19 cellular contexts compared by ENCODE assay signal in the genomic region with DNA sequence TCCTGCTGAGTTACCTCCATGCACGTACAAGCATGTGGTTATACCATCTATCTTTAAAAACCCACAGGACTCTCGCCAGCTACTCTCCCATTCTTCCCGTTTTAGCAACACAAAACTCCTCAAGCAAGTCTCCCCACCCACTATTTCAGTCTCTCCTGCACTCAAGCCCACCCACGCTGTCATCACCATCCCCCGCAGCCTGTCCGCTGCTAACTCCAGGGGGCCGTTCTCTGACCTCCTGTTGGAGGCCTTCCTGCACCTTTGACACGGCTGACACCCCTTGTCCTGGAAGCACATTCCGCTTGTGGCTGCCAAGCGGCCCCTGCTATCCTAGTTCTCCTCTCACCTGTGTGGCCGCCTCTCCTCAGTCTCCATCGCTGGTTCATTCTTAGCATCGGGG. TPM values are rescaled to one million over a fixed set of nuclear protein-coding genes. Genes with fewer than 3 reads are reported as not detected.
DNase-seq lines count a peak whose midpoint lies in the region; ATAC-seq, FAIRE-seq and TF ChIP-seq lines count a peak whose summit lies in the region.
"Had no signal": no experiment of that assay in that cellular context is flagged by ENCODE, and none has a peak within 500 bp of the region (broad histone marks: within the 10 kb centered on the region; RNA-seq: fewer than 3 reads in every experiment).

No MANE protein-coding gene starts in this region.

- no peak for TF ChIP-seq POLR2A in H1 (IDR thresholded peaks at IDR 0.05; ENCODE audit: control extremely low read depth in 1 of 2, low read depth in 2 of 2, low read length in 2 of 2)

- H2BK5ac ChIP-seq in H1 (ENCODE audit: low read depth, low read length): no peak overlapping the region; the same call in 1 of the 2 replicates

- no peaks in the 10 kb centered on the region for H3K9me3 Mint-ChIP-seq in activated naive CD8-positive, alpha-beta T cell treated with anti-CD3 and anti-CD28 coated beads, Interleukin-2, amount 10 ng/mL, durations not matched to agents 7 days and 5 days
- no peaks in the 10 kb centered on the region for H3K9me3 Mint-ChIP-seq in activated naive CD8-positive, alpha-beta T cell treated with anti-CD3 and anti-CD28 coated beads for 36 hours
- H3K9me3 Mint-ChIP-seq in activated T-cell treated with anti-CD3 and anti-CD28 coated beads, Interleukin-2, amount 50 U/mL, for 4 hours: no peaks in the 10 kb centered on the region

- no peak for ATAC-seq in activated naive CD8-positive, alpha-beta T cell treated with anti-CD3 and anti-CD28 coated beads, Interleukin-2, amount 10 ng/mL, durations not matched to agents 7 days and 5 days (ENCODE audit: low read depth)
- no peak for ATAC-seq in activated T-cell treated with anti-CD3 and anti-CD28 coated beads, Interleukin-2, amount 50 U/mL, for 4 hours

- H2BK20ac ChIP-seq in H1 (ENCODE audit: low read length): no peak overlapping the region

- H4K20me1 ChIP-seq in H1 (replicated peaks in 1 of 2; ENCODE audit: control insufficient read depth in 1 of 2, insufficient read depth in 2 of 2, low read length in 2 of 2): no peaks in the 10 kb centered on the region

- H3K4me3 ChIP-seq in H1 (ENCODE audit: extremely low read depth in 1 of 4, insufficient read depth in 2 of 4, low read depth in 3 of 4, low read length in 4 of 4) (no peak overlapping the region), rectal smooth muscle tissue (ENCODE audit: low read length) (peak overlapping the region; percentile 37)

- no peak for DNase-seq in activated naive CD8-positive, alpha-beta T cell treated with anti-CD3 and anti-CD28 coated beads, Interleukin-2, amount 10 ng/mL, durations not matched to agents 7 days and 5 days
- DNase-seq in activated naive CD8-positive, alpha-beta T cell treated with anti-CD3 and anti-CD28 coated beads for 36 hours: no peak
- DNase-seq in HuH-7.5 (ENCODE audit: low spot score) (peak; percentile 26), H1 (ENCODE audit: low read depth in 1 of 2, low spot score in 2 of 2) (peak in 1 of 2 experiments; percentile 42), DMS79 (lab: John Stamatoyannopoulos, UW) (no peak), NCI-H345 treated with DMSO at 0.1 percent for 48 hours (lab: John Stamatoyannopoulos, UW; ENCODE audit: unreplicated experiment) (no peak)
- DNase-seq in activated T-cell treated with anti-CD3 and anti-CD28 coated beads, Interleukin-2, amount 50 U/mL, for 4 hours: no peak
- DNase-seq: DMS53, NCI-H1092 treated with DMSO at 0.1 percent for 48 hours, NCI-H1694 treated with DMSO at 0.1 percent for 48 hours, NCI-H446 treated with DMSO at 0.1 percent for 48 hours, NCI-H774, SHP77 treated with DMSO at 0.1 percent for 48 hours had no signal

- no peak overlapping the region for H3K4me2 ChIP-seq in H1 (ENCODE audit: insufficient read depth in 1 of 2, low read depth in 2 of 2, low read length in 2 of 2)
- H3K4me2 ChIP-seq: KMS-11 had no signal

- H3K4me1 ChIP-seq in H1 (replicated peaks in 1 of 4; ENCODE audit: control insufficient read depth in 3 of 4, insufficient read depth in 4 of 4, low read length in 3 of 4) (peaks cover 0 to 27% (median 13%) of the 10 kb centered on the region in 4 experiments; a peak in 6 of 7 replicates), rectal smooth muscle tissue (ENCODE audit: control insufficient read depth, insufficient read depth, low read length) (peaks cover 6% of the 10 kb centered on the region)

- no peak for TF ChIP-seq CTCF in H1 (IDR thresholded peaks at IDR 0.05; ENCODE audit: control extremely low read depth in 1 of 3, insufficient read depth in 1 of 3, low read depth in 1 of 3, low read length in 3 of 3)

- H4K5ac ChIP-seq in H1 (ENCODE audit: insufficient read length, low read depth, low read length): no peak overlapping the region

- no peak for FAIRE-seq in H1 (lab: Jason Lieb, UNC)
- FAIRE-seq: GM12891, RCC 7860 had no signal

- H3K27me3 ChIP-seq in H1 (replicated peaks in 1 of 4; ENCODE audit: control insufficient read depth in 3 of 4, extremely low read depth in 1 of 4, insufficient read depth in 3 of 4, low read length in 3 of 4) (peaks cover 0 to 3% (median 1%) of the 10 kb centered on the region in 4 experiments; a peak in 2 of 7 replicates), rectal smooth muscle tissue (ENCODE audit: control insufficient read depth, insufficient read depth, low read length) (peaks cover 9% of the 10 kb centered on the region)

- no peak overlapping the region for H3K23ac ChIP-seq in H1 (ENCODE audit: insufficient read length)

- no peak overlapping the region for H3K56ac ChIP-seq in H1 (replicated peaks; ENCODE audit: insufficient read length, low read depth, low read length)

- no peak overlapping the region for H3K4me3 Mint-ChIP-seq in activated naive CD8-positive, alpha-beta T cell treated with anti-CD3 and anti-CD28 coated beads, Interleukin-2, amount 10 ng/mL, durations not matched to agents 7 days and 5 days
- H3K4me3 Mint-ChIP-seq in activated naive CD8-positive, alpha-beta T cell treated with anti-CD3 and anti-CD28 coated beads for 36 hours: no peak overlapping the region
- no peak overlapping the region for H3K4me3 Mint-ChIP-seq in activated T-cell treated with anti-CD3 and anti-CD28 coated beads, Interleukin-2, amount 50 U/mL, for 4 hours

- H3K9me3 ChIP-seq in H1 (ENCODE audit: insufficient read depth in 2 of 2, low read depth in 1 of 2, low read length in 1 of 2): no peaks in the 10 kb centered on the region
- H3K9me3 ChIP-seq: Caco-2 had no signal

- H2BK12ac ChIP-seq in H1 (ENCODE audit: low read depth, low read length): peak overlapping the region; percentile 50; the same call in 1 of the 2 replicates

- H2BK120ac ChIP-seq in H1 (replicated peaks; ENCODE audit: low read depth, low read length): no peak overlapping the region

- no peak overlapping the region for H3K27ac ChIP-seq in H1 (ENCODE audit: low read depth, low read length)
- H3K27ac ChIP-seq in rectal smooth muscle tissue (ENCODE audit: low read depth, low read length): no peak overlapping the region
- H3K27ac ChIP-seq: KMS-11 had no signal

- no peaks in the 10 kb centered on the region for H3K79me2 ChIP-seq in H1 (ENCODE audit: control insufficient read depth in 1 of 2, insufficient read depth in 2 of 2, low read length in 2 of 2)

- H2AK5ac ChIP-seq in H1 (ENCODE audit: low read depth, low read length): no peak overlapping the region

- peak overlapping the region; percentile 7 for H4K91ac ChIP-seq in H1 (replicated peaks; ENCODE audit: insufficient read length, low read length)

- H3K4me1 Mint-ChIP-seq in activated naive CD8-positive, alpha-beta T cell treated with anti-CD3 and anti-CD28 coated beads, Interleukin-2, amount 10 ng/mL, durations not matched to agents 7 days and 5 days: peaks cover 30% of the 10 kb centered on the region
- peaks cover 39% of the 10 kb centered on the region for H3K4me1 Mint-ChIP-seq in activated naive CD8-positive, alpha-beta T cell treated with anti-CD3 and anti-CD28 coated beads for 36 hours
- H3K4me1 Mint-ChIP-seq in activated T-cell treated with anti-CD3 and anti-CD28 coated beads, Interleukin-2, amount 50 U/mL, for 4 hours (ENCODE audit: low read depth): peaks cover 7% of the 10 kb centered on the region

- no peak overlapping the region for H3K4ac ChIP-seq in H1 (replicated peaks; ENCODE audit: insufficient read length, low read depth, low read length)

- H4K8ac ChIP-seq in H1 (ENCODE audit: extremely low read depth, insufficient read depth, low read length): no peak overlapping the region

- H3K36me3 ChIP-seq in H1 (ENCODE audit: control insufficient read depth in 2 of 4, insufficient read depth in 4 of 4, low read length in 3 of 4) (no peaks in the 10 kb centered on the region), rectal smooth muscle tissue (ENCODE audit: control insufficient read depth, insufficient read depth, low read length) (no peaks in the 10 kb centered on the region)

- CTCF ChIA-PET in H1 (lab: Charles Lee; ENCODE audit: partially characterized antibody): interaction anchor here (0.9 to 2.1 kb wide), 9 partner anchors 15 to 195 kb away, joined by 3 to 11 read pairs (median 3); no protein-coding TSS in a partner anchor

- no peaks in the 10 kb centered on the region for H3K23me2 ChIP-seq in H1 (ENCODE audit: low read depth, low read length)

- peak overlapping the region; percentile 24 for H3K27ac Mint-ChIP-seq in activated naive CD8-positive, alpha-beta T cell treated with anti-CD3 and anti-CD28 coated beads, Interleukin-2, amount 10 ng/mL, durations not matched to agents 7 days and 5 days
- no peak overlapping the region for H3K27ac Mint-ChIP-seq in activated naive CD8-positive, alpha-beta T cell treated with anti-CD3 and anti-CD28 coated beads for 36 hours

- no peak overlapping the region; the same call in 1 of the 2 replicates for H3K18ac ChIP-seq in H1 (ENCODE audit: extremely low read depth, low read length)

- no peaks in the 10 kb centered on the region for H3K79me1 ChIP-seq in H1 (ENCODE audit: low read depth, low read length)

- 80% methylated on average over 13 of the region's 13 CpGs; no CpG with 5 or more reads in 1 of the 2 experiments for WGBS in H1 (ENCODE audit: extremely low coverage in 1 of 2, insufficient coverage in 1 of 2, insufficient read length in 1 of 2, insufficient replicate concordance in 2 of 2, low coverage in 1 of 2, low lambda C conversion rate in 2 of 2, missing lambda C conversion rate in 1 of 2), 2 experiments

- H2AFZ ChIP-seq in H1 (ENCODE audit: low read length): no peak overlapping the region

- TF ChIP-seq EP300 in H1 (IDR thresholded peaks at IDR 0.05; ENCODE audit: borderline replicate concordance in 1 of 2, low read depth in 2 of 2, low read length in 2 of 2): no peak

- peaks cover 36% of the 10 kb centered on the region for H3K27me3 Mint-ChIP-seq in activated naive CD8-positive, alpha-beta T cell treated with anti-CD3 and anti-CD28 coated beads, Interleukin-2, amount 10 ng/mL, durations not matched to agents 7 days and 5 days
- H3K27me3 Mint-ChIP-seq in activated naive CD8-positive, alpha-beta T cell treated with anti-CD3 and anti-CD28 coated beads for 36 hours: peaks cover 57% of the 10 kb centered on the region
- H3K27me3 Mint-ChIP-seq in activated T-cell treated with anti-CD3 and anti-CD28 coated beads, Interleukin-2, amount 50 U/mL, for 4 hours (ENCODE audit: low read depth): peaks cover 44% of the 10 kb centered on the region

- no peaks in the 10 kb centered on the region for H3K36me3 Mint-ChIP-seq in activated naive CD8-positive, alpha-beta T cell treated with anti-CD3 and anti-CD28 coated beads, Interleukin-2, amount 10 ng/mL, durations not matched to agents 7 days and 5 days
- H3K36me3 Mint-ChIP-seq in activated naive CD8-positive, alpha-beta T cell treated with anti-CD3 and anti-CD28 coated beads for 36 hours: no peaks in the 10 kb centered on the region
- H3K36me3 Mint-ChIP-seq in activated T-cell treated with anti-CD3 and anti-CD28 coated beads, Interleukin-2, amount 50 U/mL, for 4 hours (ENCODE audit: insufficient read depth): no peaks in the 10 kb centered on the region
- H3K36me3 Mint-ChIP-seq: CD14-positive monocyte had no signal

- no peak overlapping the region for H2BK15ac ChIP-seq in H1 (ENCODE audit: low read length)

- TF ChIP-seq RAD21 in H1 (IDR thresholded peaks at IDR 0.05 in 1 of 2, conservative IDR thresholded peaks at IDR 0.05 in 1 of 2; ENCODE audit: low read depth in 2 of 2, low read length in 2 of 2): no peak

- POLR2A ChIA-PET in activated naive CD8-positive, alpha-beta T cell treated with anti-CD3 and anti-CD28 coated beads, Interleukin-2, amount 10 ng/mL, durations not matched to agents 7 days and 5 days (lab: Charles Lee): no interaction called here
- POLR2A ChIA-PET in H1 (lab: Charles Lee; ENCODE audit: partially characterized antibody): no interaction called here

- H3K14ac ChIP-seq in H1 (ENCODE audit: insufficient read length): no peak overlapping the region

- H3K9ac ChIP-seq in H1 (replicated peaks in 1 of 4; ENCODE audit: extremely low read depth in 1 of 4, low read depth in 3 of 4, low read length in 3 of 4) (no peak overlapping the region), rectal smooth muscle tissue (ENCODE audit: low read length) (no peak overlapping the region)
- H3K9ac ChIP-seq: KMS-11 had no signal

RNA-seq across cellular contexts. Expression of gene PCSK6, which starts 7.5 kb away (rescaled TPM):
- total RNA-seq in activated naive CD8-positive, alpha-beta T cell treated with anti-CD3 and anti-CD28 coated beads, Interleukin-2, amount 10 ng/mL, durations not matched to agents 7 days and 5 days: 1 to 10 TPM; 1.4 to 2.1 TPM
- 1 to 10 TPM; 4.0 to 4.6 TPM for total RNA-seq in activated naive CD8-positive, alpha-beta T cell treated with anti-CD3 and anti-CD28 coated beads for 36 hours
- 3.3 and 4.0 TPM in 2 replicates for total RNA-seq in H1 (2021; fragmentation: NEBNext Ultra II Directional; extraction: Animal tissue kit (Norgen Biotek cat#: 25700))
- polyA plus RNA-seq in H1 (2011; rRNA removed): 1.9 and 2.4 TPM in 2 replicates
- 1.8 TPM for polyA plus RNA-seq in H1 (2011; cell fraction: cytosol; rRNA removed)
- polyA plus RNA-seq in H1 (2011; cell fraction: nucleus; rRNA removed): 4.9 TPM
- polyA plus RNA-seq in H1 (2012, experiment 1 of 2): 2.3 to 2.9 TPM (median 2.5 TPM) in 4 replicates
- 1.00 TPM for polyA plus RNA-seq in H1 (2012, experiment 2 of 2)
- polyA plus RNA-seq in H1 (2013, experiment 1 of 2): 3.3 TPM
- 2.5 TPM for polyA plus RNA-seq in H1 (2013, experiment 2 of 2)
- 3.7 and 3.8 TPM in 2 replicates for polyA minus RNA-seq in H1 (2011; rRNA and poly(A)+ RNA removed)
- 8.7 TPM for polyA minus RNA-seq in H1 (2011; cell fraction: cytosol; rRNA and poly(A)+ RNA removed)
- 5.3 TPM for polyA minus RNA-seq in H1 (2011; cell fraction: nucleus; rRNA and poly(A)+ RNA removed)
- total RNA-seq in activated T-cell treated with anti-CD3 and anti-CD28 coated beads, Interleukin-2, amount 50 U/mL, for 4 hours: under 1 TPM; 0.53 to 0.83 (median 0.65) TPM
